ENCODE assay signal across 15 cellular contexts in the genomic region with DNA sequence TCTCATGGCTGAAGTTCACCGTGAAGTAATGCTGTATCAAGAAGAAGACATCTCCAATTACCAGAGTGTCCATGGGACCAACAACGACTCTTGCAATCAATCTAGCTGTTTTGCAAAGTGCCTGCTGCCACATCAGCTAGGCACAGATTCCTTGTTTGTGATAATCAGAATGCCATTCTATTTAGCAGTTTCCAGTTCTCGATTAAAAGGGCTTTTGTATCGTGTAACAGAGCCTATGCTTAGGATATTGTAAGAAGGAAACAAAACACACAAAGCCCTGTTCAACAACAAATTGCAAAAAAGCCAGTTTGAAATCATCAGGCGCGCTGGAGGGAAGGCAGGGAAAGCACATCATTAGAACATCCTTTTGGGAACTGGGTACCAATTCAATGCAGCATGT. TPM values are rescaled to one million over a fixed set of nuclear protein-coding genes. Genes with fewer than 3 reads are reported as not detected.
DNase-seq lines count a peak whose midpoint lies in the region; TF ChIP-seq lines count a peak whose summit lies in the region.
"Had no signal": no experiment of that assay in that cellular context is flagged by ENCODE, and none has a peak within 500 bp of the region (broad histone marks: within the 10 kb centered on the region; RNA-seq: fewer than 3 reads in every experiment).

No MANE protein-coding gene starts in this region.

- H4K20me1 ChIP-seq in neural progenitor cell (ENCODE audit: low read depth): no peaks in the 10 kb centered on the region

- no peak overlapping the region for H3K9ac ChIP-seq in neural progenitor cell

- H3K9me3 Mint-ChIP-seq in neural progenitor cell: no peaks in the 10 kb centered on the region
- H3K9me3 Mint-ChIP-seq in mesothelial cell of epicardium: no peaks in the 10 kb centered on the region
- H3K9me3 Mint-ChIP-seq: CD4-positive, alpha-beta memory T cell; GM23338 had no signal

- peaks cover 9% of the 10 kb centered on the region for H3K4me1 ChIP-seq in neural progenitor cell
- H3K4me1 ChIP-seq: BE2C had no signal

- TF ChIP-seq CTCF in neural progenitor cell (IDR thresholded peaks at IDR 0.05) (no peak), mesothelial cell of epicardium (IDR thresholded peaks at IDR 0.05; ENCODE audit: unreplicated experiment) (no peak), WERI-Rb-1 (IDR thresholded peaks at IDR 0.05; ENCODE audit: low read depth, low read length) (no peak)

- H3K27ac ChIP-seq in cingulate gyrus (ENCODE audit: low read depth, low read length): peak overlapping the region; percentile 76
- H3K27ac ChIP-seq in neural progenitor cell: no peak overlapping the region
- H3K27ac ChIP-seq in WERI-Rb-1: no peak overlapping the region
- H3K27ac ChIP-seq: C4-2B, HL-60 had no signal

- H3K27me3 ChIP-seq in neural progenitor cell (peaks cover 7% of the 10 kb centered on the region), WERI-Rb-1 (ENCODE audit: insufficient read depth, low read depth, severe bottlenecking) (no peaks in the 10 kb centered on the region)
- H3K27me3 ChIP-seq: BE2C had no signal

- H3K27ac Mint-ChIP-seq in neural progenitor cell (peak overlapping the region; percentile 12), mesothelial cell of epicardium (no peak overlapping the region)
- H3K27ac Mint-ChIP-seq: CD4-positive, alpha-beta memory T cell; GM23338 had no signal

- DNase-seq in inferior parietal cortex (ENCODE audit: extremely low spot score) (peak; percentile 58), neural progenitor cell (ENCODE audit: low spot score) (no peak), mesothelial cell of epicardium (ENCODE audit: low spot score in 2 of 2, unreplicated experiment in 2 of 2) (no peak), NCI-H1092 (lab: John Stamatoyannopoulos, UW) (no peak), NCI-H2029 (lab: John Stamatoyannopoulos, UW) (no peak), WERI-Rb-1 (no peak)
- DNase-seq: BE2C; CD4-positive, alpha-beta memory T cell; DMS79; H7 had no signal

- H3K4me3 ChIP-seq in neural progenitor cell: no peak overlapping the region
- H3K4me3 ChIP-seq in WERI-Rb-1 (ENCODE audit: low read depth, low read length): no peak overlapping the region
- H3K4me3 ChIP-seq: GM12878, GM23338 had no signal

- H3K9me3 ChIP-seq in neural progenitor cell (ENCODE audit: low read depth): no peaks in the 10 kb centered on the region
- H3K9me3 ChIP-seq in WERI-Rb-1 (ENCODE audit: severe bottlenecking): no peaks in the 10 kb centered on the region
- H3K9me3 ChIP-seq: BE2C had no signal

- H3F3A ChIP-seq in neural progenitor cell (ENCODE audit: low read depth): no peaks in the 10 kb centered on the region

- H3K4me3 Mint-ChIP-seq in neural progenitor cell (no peak overlapping the region), mesothelial cell of epicardium (no peak overlapping the region)
- H3K4me3 Mint-ChIP-seq: CD4-positive, alpha-beta memory T cell; GM23338 had no signal

- H3K4me2 ChIP-seq in neural progenitor cell: no peak overlapping the region
- H3K4me2 ChIP-seq: GM23338 had no signal

- H3K4me1 Mint-ChIP-seq in neural progenitor cell: peaks cover 15% of the 10 kb centered on the region
- no peaks in the 10 kb centered on the region for H3K4me1 Mint-ChIP-seq in mesothelial cell of epicardium
- H3K4me1 Mint-ChIP-seq: CD4-positive, alpha-beta memory T cell had no signal

- no peaks in the 10 kb centered on the region for H3K79me2 ChIP-seq in neural progenitor cell (ENCODE audit: low read depth)

- no peaks in the 10 kb centered on the region for H3K36me3 Mint-ChIP-seq in neural progenitor cell
- no peaks in the 10 kb centered on the region for H3K36me3 Mint-ChIP-seq in mesothelial cell of epicardium
- H3K36me3 Mint-ChIP-seq: CD4-positive, alpha-beta memory T cell had no signal

- no peaks in the 10 kb centered on the region for H3K36me3 ChIP-seq in neural progenitor cell
- H3K36me3 ChIP-seq in WERI-Rb-1: no peaks in the 10 kb centered on the region
- H3K36me3 ChIP-seq: BE2C had no signal

- H3K27me3 Mint-ChIP-seq in neural progenitor cell (ENCODE audit: insufficient read depth, low read depth): peaks cover 6% of the 10 kb centered on the region
- H3K27me3 Mint-ChIP-seq in mesothelial cell of epicardium (ENCODE audit: low read depth): peaks cover 29% of the 10 kb centered on the region

- H2AFZ ChIP-seq in neural progenitor cell (replicated peaks): no peak overlapping the region
- H2AFZ ChIP-seq: GM23338 had no signal

RNA-seq across cellular contexts. Expression of a gene that starts 26.1 kb away (rescaled TPM):
- total RNA-seq in neural progenitor cell (ENCODE audit: low replicate concordance) (0.22 and 0.59 TPM in 2 replicates), mesothelial cell of epicardium (0.05 to 0.11 TPM (median 0.07 TPM) in 3 replicates)
- total RNA-seq: CD4-positive, alpha-beta memory T cell had no signal
